Comparison of ENCODE assay signal across 18 cellular contexts in genomic region chr4:133390198-133390855, GRCh38.
DNase-seq lines count a peak whose midpoint lies in the region; ATAC-seq and TF ChIP-seq lines count a peak whose summit lies in the region.
"Had no signal": no experiment of that assay in that cellular context is flagged by ENCODE, and none has a peak within 500 bp of the region (broad histone marks: within the 10 kb centered on the region; RNA-seq: fewer than 3 reads in every experiment).

No MANE protein-coding gene starts in this region.

- H3K4me3 ChIP-seq in GM12865 (ENCODE audit: low read depth, low read length), result no peak overlapping the region
- H3K4me3 ChIP-seq in neuron (ENCODE audit: low read length), result no peak overlapping the region
- H3K4me3 ChIP-seq: A549 had no signal

- no peaks in the 10 kb centered on the region for H3K27me3 ChIP-seq in neuron (ENCODE audit: insufficient read depth, low read length)

- H3K27ac ChIP-seq in epithelial cell of prostate, result no peak overlapping the region
- H3K27ac ChIP-seq: A549, C4-2B had no signal

- no peaks in the 10 kb centered on the region for H3K36me3 ChIP-seq in neuron (ENCODE audit: insufficient read depth, low read length)

- peak overlapping the region; percentile 43 for H2AFZ ChIP-seq in neuron (ENCODE audit: low read depth, low read length)

- H3K4me1 ChIP-seq in neuron (ENCODE audit: insufficient read depth, low read length), result peaks cover 7% of the 10 kb centered on the region
- H3K4me1 ChIP-seq: A549 had no signal

- peak overlapping the region; percentile 87 for H3K27ac Mint-ChIP-seq in WTC11
- H3K27ac Mint-ChIP-seq: IgD-negative memory B cell had no signal

- CTCF ChIA-PET in WTC11 (lab: Charles Lee), result interaction anchor here (1.6 to 2.0 kb wide), 2 partner anchors 236 to 244 kb away, joined by 6 to 7 read pairs; no protein-coding TSS in a partner anchor

- POLR2A ChIA-PET in WTC11 (lab: Charles Lee), result no interaction called here

- peak; percentile 4 for DNase-seq in GM12865 (ENCODE audit: low read depth)
- no peak for DNase-seq in WTC11 (ENCODE audit: low spot score)
- peak; percentile 5 for DNase-seq in epithelial cell of prostate (ENCODE audit: low read depth, low spot score)
- DNase-seq in cerebellum (ENCODE audit: low spot score), result no peak
- no peak for DNase-seq in NCI-H524 (lab: John Stamatoyannopoulos, UW)
- DNase-seq in NCI-H510A treated with DMSO at 0.1 percent for 48 hours (lab: John Stamatoyannopoulos, UW), result no peak
- no peak for DNase-seq in cortex of kidney (lab: John Stamatoyannopoulos, UW)
- DNase-seq: GF-D8, NCI-H1417 treated with DMSO at 0.1 percent for 48 hours, NCI-H1930, NCI-H2171, NCI-H446, NCI-H748 treated with DMSO at 0.1 percent for 48 hours, RPMI8226 had no signal

- H3K4me3 Mint-ChIP-seq in WTC11, result no peak overlapping the region
- H3K4me3 Mint-ChIP-seq: IgD-negative memory B cell had no signal

- peak; percentile 69 for ATAC-seq in WTC11
- ATAC-seq: A549 had no signal

- H3K27me3 Mint-ChIP-seq in WTC11 (ENCODE audit: low read depth), result no peaks in the 10 kb centered on the region
- H3K27me3 Mint-ChIP-seq: IgD-negative memory B cell had no signal

- H3K9me3 Mint-ChIP-seq in WTC11, result peaks cover 4% of the 10 kb centered on the region; the same call in 1 of the 2 replicates

- peaks cover 13% of the 10 kb centered on the region for H3K4me1 Mint-ChIP-seq in WTC11
- H3K4me1 Mint-ChIP-seq: IgD-negative memory B cell had no signal

- no peaks in the 10 kb centered on the region for H3K36me3 Mint-ChIP-seq in WTC11
- H3K36me3 Mint-ChIP-seq: IgD-negative memory B cell had no signal

- TF ChIP-seq CTCF in GM12865 (IDR thresholded peaks at IDR 0.05; ENCODE audit: insufficient read depth, low read depth, low read length, missing control alignments) (no peak), WTC11 (IDR thresholded peaks at IDR 0.05) (no peak)

- no peaks in the 10 kb centered on the region for H3K9me3 ChIP-seq in neuron (ENCODE audit: low read length)
- H3K9me3 ChIP-seq: A549 had no signal

TF ChIP-seq in WTC11, 78 proteins besides CTCF, POLR2A, EP300 and RAD21:
- TF ChIP-seq ATF6 (CRISPR knock-in tag; IDR thresholded peaks at IDR 0.05), result no peak
- TF ChIP-seq JAZF1 (CRISPR knock-in tag; IDR thresholded peaks at IDR 0.05), result no peak
- TF ChIP-seq ZNF281 (CRISPR knock-in tag; IDR thresholded peaks at IDR 0.05), result no peak
- TF ChIP-seq FOXP1 (CRISPR knock-in tag; IDR thresholded peaks at IDR 0.05; ENCODE audit: borderline replicate concordance), result no peak
- no peak for TF ChIP-seq IRF1 (CRISPR knock-in tag; IDR thresholded peaks at IDR 0.05)
- no peak for TF ChIP-seq E2F1 (CRISPR knock-in tag; IDR thresholded peaks at IDR 0.05)
- no peak for TF ChIP-seq ZNF263 (CRISPR knock-in tag; IDR thresholded peaks at IDR 0.05; ENCODE audit: low read depth)
- no peak for TF ChIP-seq NR2C2 (CRISPR knock-in tag; IDR thresholded peaks at IDR 0.05)
- TF ChIP-seq SMAD3 (CRISPR knock-in tag; IDR thresholded peaks at IDR 0.05; ENCODE audit: borderline replicate concordance), result no peak

Comparison
In these comparisons a context has a peak if more than half of its experiments do, and no peak if none do; other contexts are left out.
1. DNase-seq: peak in GM12865 (single experiment) and epithelial cell of prostate (single experiment); none in WTC11 (single experiment), cerebellum (single experiment), NCI-H524 (0 of 2), NCI-H510A treated with DMSO at 0.1 percent for 48 hours (single experiment) and cortex of kidney (single experiment).